Comparison of ENCODE assay signal across 24 cellular contexts in genomic region chr11:57154718-57155117, GRCh38. TPM values are rescaled to one million over a fixed set of nuclear protein-coding genes. Genes with fewer than 3 reads are reported as not detected.
"Had no signal": no experiment of that assay in that cellular context is flagged by ENCODE, and none has a peak within 500 bp of the region (broad histone marks: within the 10 kb centered on the region; RNA-seq: fewer than 3 reads in every experiment).

No MANE protein-coding gene starts in this region.

- H3K27ac ChIP-seq: esophagus muscularis mucosa, gastrocnemius medialis, neutrophil, pancreas, psoas muscle, right atrium auricular region, skin epidermis, tibial artery, VCaP had no signal

- H3K9me3 Mint-ChIP-seq: activated CD4-positive, alpha-beta memory T cell treated with anti-CD3 and anti-CD28 coated beads, Interleukin-2, amount 10 ng/mL, durations not matched to agents 7 days and 5 days; activated CD4-positive, alpha-beta T cell treated with anti-CD3 and anti-CD28 coated beads, Interleukin-2, amount 10 ng/mL, durations not matched to agents 24 days and 14 days; activated naive CD4-positive, alpha-beta T cell treated with anti-CD3 and anti-CD28 coated beads, Interleukin-2, amount 10 ng/mL, durations not matched to agents 7 days and 5 days; nephron; stimulated activated naive CD8-positive, alpha-beta T cell treated with anti-CD3 and anti-CD28 coated beads, Interleukin-15, Interleukin-2, amounts not matched to agents 100 ng/mL and 50 ng/mL, for 24 hours had no signal

- H3K4me1 Mint-ChIP-seq: activated CD4-positive, alpha-beta memory T cell treated with anti-CD3 and anti-CD28 coated beads, Interleukin-2, amount 10 ng/mL, durations not matched to agents 7 days and 5 days; activated CD4-positive, alpha-beta T cell treated with anti-CD3 and anti-CD28 coated beads, Interleukin-2, amount 10 ng/mL, durations not matched to agents 24 days and 14 days; activated naive CD4-positive, alpha-beta T cell treated with anti-CD3 and anti-CD28 coated beads, Interleukin-2, amount 10 ng/mL, durations not matched to agents 7 days and 5 days; memory B cell had no signal

- H3K27ac Mint-ChIP-seq: activated CD4-positive, alpha-beta memory T cell treated with anti-CD3 and anti-CD28 coated beads, Interleukin-2, amount 10 ng/mL, durations not matched to agents 7 days and 5 days; activated CD4-positive, alpha-beta T cell treated with anti-CD3 and anti-CD28 coated beads, Interleukin-2, amount 10 ng/mL, durations not matched to agents 24 days and 14 days; activated naive CD4-positive, alpha-beta T cell treated with anti-CD3 and anti-CD28 coated beads, Interleukin-2, amount 10 ng/mL, durations not matched to agents 7 days and 5 days; memory B cell; nephron; stimulated activated naive CD8-positive, alpha-beta T cell treated with anti-CD3 and anti-CD28 coated beads, Interleukin-15, Interleukin-2, amounts not matched to agents 100 ng/mL and 50 ng/mL, for 24 hours had no signal

- H3K36me3 Mint-ChIP-seq: activated naive CD4-positive, alpha-beta T cell treated with anti-CD3 and anti-CD28 coated beads, Interleukin-2, amount 10 ng/mL, durations not matched to agents 7 days and 5 days; brain; memory B cell had no signal

- ATAC-seq: activated CD4-positive, CD25-positive, alpha-beta regulatory T cell treated with anti-CD3 and anti-CD28 coated beads, Interleukin-2, amount 50 U/mL, for 24 hours; psoas muscle had no signal

- H3K4me3 ChIP-seq: esophagus muscularis mucosa, gastrocnemius medialis, pancreas, psoas muscle, right atrium auricular region, skin epidermis, tibial artery had no signal

- DNase-seq: activated CD4-positive, alpha-beta memory T cell treated with anti-CD3 and anti-CD28 coated beads, Interleukin-2, amount 10 ng/mL, durations not matched to agents 7 days and 5 days; activated CD4-positive, alpha-beta T cell treated with anti-CD3 and anti-CD28 coated beads, Interleukin-2, amount 10 ng/mL, durations not matched to agents 24 days and 14 days; activated effector memory CD4-positive, alpha-beta T cell treated with anti-CD3 and anti-CD28 coated beads, Interleukin-2, amount 50 U/mL, for 16 hours; activated naive CD4-positive, alpha-beta T cell treated with anti-CD3 and anti-CD28 coated beads, Interleukin-2, amount 10 ng/mL, durations not matched to agents 7 days and 5 days; aorta; central memory CD4-positive, alpha-beta T cell; effector memory CD4-positive, alpha-beta T cell; gastrocnemius medialis; pancreas; psoas muscle; stimulated activated CD4-positive, alpha-beta T cell treated with anti-CD3 and anti-CD28 coated beads, Interleukin-1b, Interleukin-23, amount 100 ng/mL, for 48 hours; T-helper 2 cell; tibial artery had no signal

- H3K4me3 Mint-ChIP-seq: activated CD4-positive, alpha-beta memory T cell treated with anti-CD3 and anti-CD28 coated beads, Interleukin-2, amount 10 ng/mL, durations not matched to agents 7 days and 5 days; activated CD4-positive, alpha-beta T cell treated with anti-CD3 and anti-CD28 coated beads, Interleukin-2, amount 10 ng/mL, durations not matched to agents 24 days and 14 days; activated naive CD4-positive, alpha-beta T cell treated with anti-CD3 and anti-CD28 coated beads, Interleukin-2, amount 10 ng/mL, durations not matched to agents 7 days and 5 days; brain; memory B cell; nephron; stimulated activated naive CD8-positive, alpha-beta T cell treated with anti-CD3 and anti-CD28 coated beads, Interleukin-15, Interleukin-2, amounts not matched to agents 100 ng/mL and 50 ng/mL, for 24 hours had no signal

RNA-seq across cellular contexts. Expression of gene LRRC55, which starts 27.0 kb away (rescaled TPM):
- total RNA-seq: activated CD4-positive, alpha-beta memory T cell treated with anti-CD3 and anti-CD28 coated beads, Interleukin-2, amount 10 ng/mL, durations not matched to agents 7 days and 5 days; activated CD4-positive, alpha-beta T cell treated with anti-CD3 and anti-CD28 coated beads, Interleukin-2, amount 10 ng/mL, durations not matched to agents 24 days and 14 days; gastrocnemius medialis; right atrium auricular region; ureter had no signal
